1 cellular context compared by ENCODE assay signal in genomic region chr19:34732548-34733255, GRCh38.
TF ChIP-seq lines count a peak whose summit lies in the region.

No MANE protein-coding gene starts in this region.

TF ChIP-seq in SK-N-SH treated with all-trans-retinoic acid at 6 μM for 48 hours, 23 proteins besides CTCF, POLR2A, EP300 and RAD21 (continued from another document):
- TF ChIP-seq CREB5 (CRISPR knock-in tag; IDR thresholded peaks at IDR 0.05; ENCODE audit: low read depth) = no peak
- no peak for TF ChIP-seq ZNF565 (CRISPR knock-in tag; conservative IDR thresholded peaks at IDR 0.05; ENCODE audit: low read depth)
